In the genomic region with DNA sequence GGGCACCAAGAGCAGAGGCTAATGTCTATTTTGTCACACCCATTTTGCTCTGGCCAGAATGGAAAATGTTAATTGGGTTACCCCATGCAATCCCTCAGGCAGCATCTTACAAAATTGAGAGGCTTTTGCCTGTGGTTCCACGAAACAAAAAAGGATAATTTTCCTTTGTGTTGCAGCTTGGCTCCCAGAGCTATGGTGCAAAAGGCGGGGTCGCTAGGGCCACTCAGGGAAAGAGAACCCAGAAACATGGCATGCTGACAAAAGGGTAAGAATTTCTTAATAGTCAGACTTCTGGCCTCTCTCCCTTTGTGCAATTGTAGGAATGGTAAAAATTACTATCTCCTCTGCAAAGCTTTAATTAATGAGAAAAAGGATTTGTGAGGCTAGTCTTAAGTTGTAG, we compare ENCODE assay signal across 27 cellular contexts.
"Had no signal": no experiment of that assay in that cellular context is flagged by ENCODE, and none has a peak within 500 bp of the region (broad histone marks: within the 10 kb centered on the region; RNA-seq: fewer than 3 reads in every experiment).

No MANE protein-coding gene starts in this region.

- H3K4me1 ChIP-seq: esophagus squamous epithelium, foreskin keratinocyte, uterus had no signal

- DNase-seq: activated CD4-positive, alpha-beta T cell treated with anti-CD3 and anti-CD28 coated beads for 4 hours; activated CD4-positive, alpha-beta T cell treated with anti-CD3 and anti-CD28 coated beads, Interleukin-2, amount 50 U/mL, for 48 hours; activated CD4-positive, CD25-positive, alpha-beta regulatory T cell; activated CD8-positive, alpha-beta memory T cell treated with anti-CD3 and anti-CD28 coated beads, Interleukin-2, amount 50 U/mL, for 48 hours; activated naive CD4-positive, alpha-beta T cell treated with Interleukin-2 at 50 U/mL for 16 hours; activated naive CD8-positive, alpha-beta T cell treated with anti-CD3 and anti-CD28 coated beads for 36 hours; activated T-cell treated with anti-CD3 and anti-CD28 coated beads, Interleukin-2, amount 50 U/mL, for 4 hours; amniotic stem cell; cerebellar nuclear complex; endodermal cell; esophagus squamous epithelium; foreskin keratinocyte; glutamatergic neuron; hippocampal formation; kidney glomerular epithelial cell; mucosa of descending colon; occipital lobe; posterior cingulate gyrus; retina; stimulated activated CD4-positive, alpha-beta T cell treated with anti-CD3 and anti-CD28 coated beads, Interleukin-12 subunit alpha, Interleukin-12 subunit beta, amount 100 ng/mL, for 4 hours; stimulated activated CD4-positive, alpha-beta T cell treated with anti-CD3 and anti-CD28 coated beads, Interleukin-1b, Interleukin-23, amount 100 ng/mL, for 48 hours; stimulated activated naive CD8-positive, alpha-beta T cell treated with anti-CD3 and anti-CD28 coated beads, Interleukin-15, amount 100 ng/mL, for 72 hours; T-helper 1 cell; trophoblast cell; uterus had no signal

- H3K27ac ChIP-seq: esophagus squamous epithelium, foreskin keratinocyte, uterus had no signal

- H3K36me3 ChIP-seq: esophagus squamous epithelium, uterus had no signal

- H3K4me3 ChIP-seq: coronary artery, esophagus squamous epithelium, mucosa of descending colon, uterus had no signal

- ATAC-seq: activated T-cell treated with anti-CD3 and anti-CD28 coated beads, Interleukin-2, amount 50 U/mL, for 4 hours; foreskin keratinocyte; mucosa of descending colon; stimulated activated effector memory CD8-positive, alpha-beta T cell treated with anti-CD3 and anti-CD28 coated beads, Interleukin-12 subunit alpha, Interleukin-12 subunit beta, amount 100 ng/mL, for 72 hours; stimulated activated naive CD8-positive, alpha-beta T cell treated with anti-CD3 and anti-CD28 coated beads, Interleukin-15, amount 100 ng/mL, for 72 hours had no signal

- H3K9me3 ChIP-seq: esophagus squamous epithelium, uterus had no signal

- H3K27me3 ChIP-seq: esophagus squamous epithelium, foreskin keratinocyte, uterus had no signal
